Comparison of ENCODE assay signal across 18 cellular contexts in genomic region chr2:140600116-140600515, GRCh38.
DNase-seq lines count a peak whose midpoint lies in the region; FAIRE-seq and TF ChIP-seq lines count a peak whose summit lies in the region.
"Had no signal": no experiment of that assay in that cellular context is flagged by ENCODE, and none has a peak within 500 bp of the region (broad histone marks: within the 10 kb centered on the region; RNA-seq: fewer than 3 reads in every experiment).

No MANE protein-coding gene starts in this region.

- DNase-seq in EH (ENCODE audit: low read depth) (peak; percentile 12), NCI-H2227 (lab: John Stamatoyannopoulos, UW; ENCODE audit: unreplicated experiment) (peak; percentile 13), brain microvascular endothelial cell (peak; percentile 86), kidney epithelial cell (ENCODE audit: low read depth) (peak; percentile 73), ecto neural progenitor cell (ENCODE audit: low spot score) (no peak), COLO668 (lab: John Stamatoyannopoulos, UW; ENCODE audit: unreplicated experiment) (no peak), GM12891 (ENCODE audit: insufficient read length, low spot score) (no peak)
- no peak for DNase-seq in activated naive CD4-positive, alpha-beta T cell (lab: John Stamatoyannopoulos, UW)
- DNase-seq: activated CD8-positive, alpha-beta T cell treated with anti-CD3 and anti-CD28 coated beads, Interleukin-2, amount 10 ng/mL, durations not matched to agents 7 days and 5 days; DMS 273 treated with DMSO at 0.1 percent for 48 hours; effector CD8-positive, alpha-beta T cell; glutamatergic neuron; GOT3; NCI-H2107; ovary had no signal

- FAIRE-seq in GM12891 (lab: Jason Lieb, UNC) = no peak
- FAIRE-seq: keratinocyte had no signal

- no peak for TF ChIP-seq POLR2A in GM12891 (IDR thresholded peaks at IDR 0.05; ENCODE audit: low read depth, low read length)

- H3K27ac ChIP-seq in brain microvascular endothelial cell = no peak overlapping the region
- H3K27ac ChIP-seq: ascending aorta, ovary, VCaP had no signal

- in situ Hi-C loops in brain microvascular endothelial cell (cut with HindIII; ENCODE audit: low pct_ligation_motif_present, low sequenced_read_pairs) = no loop called here

- H3K27me3 ChIP-seq in brain microvascular endothelial cell (replicated peaks) (no peaks in the 10 kb centered on the region), kidney epithelial cell (ENCODE audit: control insufficient read depth, insufficient read depth, low read length) (no peaks in the 10 kb centered on the region)
- H3K27me3 ChIP-seq: ascending aorta, ovary had no signal

- no peak overlapping the region for H3K4me3 ChIP-seq in brain microvascular endothelial cell (ENCODE audit: low read depth, low read length)
- no peak overlapping the region for H3K4me3 ChIP-seq in kidney epithelial cell (ENCODE audit: low read depth, low read length)
- H3K4me3 ChIP-seq: ascending aorta, ovary had no signal

- H3K36me3 ChIP-seq in brain microvascular endothelial cell (replicated peaks) (no peaks in the 10 kb centered on the region), kidney epithelial cell (ENCODE audit: control insufficient read depth, insufficient read depth, low read length) (no peaks in the 10 kb centered on the region)
- H3K36me3 ChIP-seq: ascending aorta, ovary had no signal

- TF ChIP-seq CTCF in brain microvascular endothelial cell (IDR thresholded peaks at IDR 0.05; ENCODE audit: low read depth, low read length, missing control alignments) (no peak), kidney epithelial cell (IDR thresholded peaks at IDR 0.05; ENCODE audit: insufficient read depth, low read length, poor library complexity, severe bottlenecking) (no peak)

TF ChIP-seq in GM12891, 5 proteins besides CTCF, POLR2A, EP300 and RAD21:
- TF ChIP-seq POU2F2 (IDR thresholded peaks at IDR 0.05; ENCODE audit: low read depth, low read length) = no peak
- TF ChIP-seq SPI1 (IDR thresholded peaks at IDR 0.05; ENCODE audit: low read depth, low read length) = no peak
- TF ChIP-seq TAF1 (IDR thresholded peaks at IDR 0.05; ENCODE audit: low read depth, low read length) = no peak
- no peak for TF ChIP-seq POLR2AphosphoS5 (IDR thresholded peaks at IDR 0.05; ENCODE audit: low read depth, low read length)
- no peak for TF ChIP-seq PAX5 (IDR thresholded peaks at IDR 0.05; ENCODE audit: insufficient read depth, low read length, severe bottlenecking)

Comparison
In these comparisons a context has a peak if more than half of its experiments do, and no peak if none do; other contexts are left out.
1. DNase-seq: peak in EH (single experiment), NCI-H2227 (single experiment), brain microvascular endothelial cell (single experiment) and kidney epithelial cell (single experiment); none in activated naive CD4-positive, alpha-beta T cell (0 of 4), ecto neural progenitor cell (single experiment), COLO668 (single experiment) and GM12891 (single experiment).